17 cellular contexts compared by ENCODE assay signal in the genomic region with DNA sequence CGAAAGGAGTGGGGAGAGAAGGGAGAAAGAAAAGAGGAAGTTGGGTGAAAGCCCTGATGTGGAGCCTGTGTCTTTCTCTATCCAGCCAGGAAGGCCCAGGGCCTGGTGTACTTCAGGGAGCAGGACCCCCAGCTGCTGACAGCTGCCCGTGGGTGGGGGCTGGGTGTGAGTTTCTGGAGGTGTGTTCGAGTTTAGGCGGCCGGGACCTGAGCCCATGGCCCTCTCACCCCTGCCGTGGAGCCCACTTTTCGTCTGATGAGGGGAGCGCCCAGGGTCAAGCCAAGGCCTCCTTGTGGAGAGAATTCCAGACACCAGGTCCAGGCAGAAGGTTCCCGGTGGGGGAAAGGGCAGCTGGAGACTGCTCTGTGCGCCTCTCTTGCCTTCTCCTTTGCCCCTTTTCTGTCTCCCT. TPM values are rescaled to one million over a fixed set of nuclear protein-coding genes. Genes with fewer than 3 reads are reported as not detected.
DNase-seq lines count a peak whose midpoint lies in the region; ATAC-seq and TF ChIP-seq lines count a peak whose summit lies in the region.
"Had no signal": no experiment of that assay in that cellular context is flagged by ENCODE, and none has a peak within 500 bp of the region (broad histone marks: within the 10 kb centered on the region; RNA-seq: fewer than 3 reads in every experiment).

No MANE protein-coding gene starts in this region.

- ATAC-seq in GM21737 (IDR thresholded peaks at IDR 0.05; ENCODE audit: unreplicated experiment) = no peak

- no peaks in the 10 kb centered on the region for H3K9me3 ChIP-seq in colonic mucosa
- H3K9me3 ChIP-seq: transverse colon had no signal

- peaks cover 85% of the 10 kb centered on the region for H3K27me3 Mint-ChIP-seq in T-helper 1 cell treated with Interleukin-12 subunit alpha and Interleukin-12 subunit beta and Interleukin-4 antibody, amounts not matched to agents 30 μg/mL and 1 μg/mL, for 36 hours (ENCODE audit: low read depth)

- peaks cover 4% of the 10 kb centered on the region for H3K4me1 ChIP-seq in colonic mucosa

- no peak overlapping the region for H3K9ac ChIP-seq in colonic mucosa (ENCODE audit: low read depth in 2 of 2, low read length in 2 of 2)

- no peaks in the 10 kb centered on the region for H3K9me3 Mint-ChIP-seq in T-helper 1 cell treated with Interleukin-12 subunit alpha and Interleukin-12 subunit beta and Interleukin-4 antibody, amounts not matched to agents 30 μg/mL and 1 μg/mL, for 36 hours

- no peaks in the 10 kb centered on the region for H3K36me3 ChIP-seq in colonic mucosa
- H3K36me3 ChIP-seq: transverse colon had no signal

- intact Hi-C loops in colonic mucosa (cut with DNase I) = loop anchor here (10.0 kb wide), 1 partner anchor 139 kb away; no protein-coding TSS in a partner anchor

- DNase-seq in T-helper 1 cell = no peak
- peak; percentile 30 for DNase-seq in NCI-H69 (lab: John Stamatoyannopoulos, UW)
- no peak for DNase-seq in coronary artery (ENCODE audit: low spot score)
- no peak for DNase-seq in retinal pigment epithelial cell (ENCODE audit: low read depth)
- no peak for DNase-seq in T1000 (lab: John Stamatoyannopoulos, UW)
- no peak for DNase-seq in colonic mucosa
- DNase-seq: activated CD4-positive, alpha-beta T cell treated with anti-CD3 and anti-CD28 coated beads, Interleukin-2, amount 50 U/mL, for 1 hour; activated naive CD4-positive, alpha-beta T cell treated with Interleukin-2 at 50 U/mL for 16 hours; DMS153; HCEC 1CT; NCI-H774; transverse colon had no signal

- H3K4me1 Mint-ChIP-seq in T-helper 1 cell treated with Interleukin-12 subunit alpha and Interleukin-12 subunit beta and Interleukin-4 antibody, amounts not matched to agents 30 μg/mL and 1 μg/mL, for 36 hours (ENCODE audit: low read depth) = peaks cover 9% of the 10 kb centered on the region

- H3K4me3 ChIP-seq in coronary artery (peak overlapping the region; percentile 62), retinal pigment epithelial cell (ENCODE audit: low read length) (peak overlapping the region; percentile 100), colonic mucosa (no peak overlapping the region)
- H3K4me3 ChIP-seq: skin epidermis had no signal

- peaks cover 70% of the 10 kb centered on the region for H3K27me3 ChIP-seq in colonic mucosa

- TF ChIP-seq CTCF in coronary artery (IDR thresholded peaks at IDR 0.05) = no peak
- peak; percentile 0 for TF ChIP-seq CTCF in retinal pigment epithelial cell (conservative IDR thresholded peaks at IDR 0.05; ENCODE audit: low read depth, low read length)
- no peak for TF ChIP-seq CTCF in colonic mucosa (IDR thresholded peaks at IDR 0.05)

- H3K4me3 Mint-ChIP-seq in T-helper 1 cell treated with Interleukin-12 subunit alpha and Interleukin-12 subunit beta and Interleukin-4 antibody, amounts not matched to agents 30 μg/mL and 1 μg/mL, for 36 hours = peak overlapping the region; percentile 25

- peak overlapping the region; percentile 63 for H3K27ac Mint-ChIP-seq in T-helper 1 cell treated with Interleukin-12 subunit alpha and Interleukin-12 subunit beta and Interleukin-4 antibody, amounts not matched to agents 30 μg/mL and 1 μg/mL, for 36 hours

- H3K36me3 Mint-ChIP-seq in T-helper 1 cell treated with Interleukin-12 subunit alpha and Interleukin-12 subunit beta and Interleukin-4 antibody, amounts not matched to agents 30 μg/mL and 1 μg/mL, for 36 hours (ENCODE audit: low read depth) = no peaks in the 10 kb centered on the region

- H3K27ac ChIP-seq in coronary artery (no peak overlapping the region), colonic mucosa (no peak overlapping the region)
- H3K27ac ChIP-seq: skin epidermis, transverse colon had no signal

RNA-seq across cellular contexts. Expression of gene SIX3, which starts 2.2 kb away (rescaled TPM):
- not detected for total RNA-seq in colonic mucosa
- total RNA-seq: myocyte, SK-MEL-5, transverse colon had no signal
